Comparison of ENCODE assay signal across 27 cellular contexts in genomic region chr7:10672186-10672585, GRCh38.
"Had no signal": no experiment of that assay in that cellular context is flagged by ENCODE, and none has a peak within 500 bp of the region (broad histone marks: within the 10 kb centered on the region; RNA-seq: fewer than 3 reads in every experiment).

No MANE protein-coding gene starts in this region.

- H3K4me1 ChIP-seq: gastrocnemius medialis, parathyroid adenoma, psoas muscle, suprapubic skin, tibial artery, upper lobe of right lung had no signal

- H3K9me3 ChIP-seq: gastrocnemius medialis, psoas muscle, suprapubic skin, tibial artery had no signal

- H3K4me3 ChIP-seq: coronary artery, dorsolateral prefrontal cortex, gastrocnemius medialis, hepatocyte, psoas muscle, suprapubic skin, tibial artery, upper lobe of right lung had no signal

- H3K9ac ChIP-seq: parathyroid adenoma had no signal

- H3K4me2 ChIP-seq: hepatocyte had no signal

- H2AFZ ChIP-seq: hepatocyte, parathyroid adenoma had no signal

- DNase-seq: activated CD4-positive, alpha-beta memory T cell treated with anti-CD3 and anti-CD28 coated beads for 36 hours; activated CD4-positive, alpha-beta T cell treated with anti-CD3 and anti-CD28 coated beads, Interleukin-2, amount 10 ng/mL, durations not matched to agents 24 days and 14 days; activated CD8-positive, alpha-beta memory T cell treated with anti-CD3 and anti-CD28 coated beads, Interleukin-2, amount 50 U/mL, for 48 hours; activated gamma-delta T cell; activated naive CD4-positive, alpha-beta T cell treated with anti-CD3 and anti-CD28 coated beads, Interleukin-2, amount 50 U/mL, for 16 hours; activated T-cell treated with anti-CD3 and anti-CD28 coated beads, Interleukin-2, amount 50 U/mL, for 24 hours; amniotic stem cell; brain microvascular endothelial cell; dorsolateral prefrontal cortex; effector memory CD4-positive, alpha-beta T cell; gastrocnemius medialis; glutamatergic neuron; islet precursor cell; left cardiac atrium; midbrain; naive thymus-derived CD4-positive, alpha-beta T cell; occipital lobe; psoas muscle; stimulated activated CD4-positive, alpha-beta T cell treated with anti-CD3 and anti-CD28 coated beads, Interleukin-15, amount 100 ng/mL, for 24 hours; stimulated activated CD4-positive, alpha-beta T cell treated with anti-CD3 and anti-CD28 coated beads, Interleukin-2, amount 100 ng/mL, for 24 hours; stimulated activated naive B cell treated with anti-CD40 and anti-IgM and Interleukin-4, amounts not matched to agents 10 μg/mL and 1 μg/mL and 100 μg/mL, for 72 hours; tibial artery; upper lobe of right lung had no signal

- H3K27ac ChIP-seq: brain microvascular endothelial cell, coronary artery, dorsolateral prefrontal cortex, gastrocnemius medialis, hepatocyte, parathyroid adenoma, psoas muscle, suprapubic skin, tibial artery, upper lobe of right lung had no signal

- H3K27me3 ChIP-seq: brain microvascular endothelial cell, gastrocnemius medialis, hepatocyte, suprapubic skin, tibial artery, upper lobe of right lung had no signal

- H3K36me3 ChIP-seq: brain microvascular endothelial cell, gastrocnemius medialis, suprapubic skin, tibial artery, upper lobe of right lung had no signal
